In the genomic region with DNA sequence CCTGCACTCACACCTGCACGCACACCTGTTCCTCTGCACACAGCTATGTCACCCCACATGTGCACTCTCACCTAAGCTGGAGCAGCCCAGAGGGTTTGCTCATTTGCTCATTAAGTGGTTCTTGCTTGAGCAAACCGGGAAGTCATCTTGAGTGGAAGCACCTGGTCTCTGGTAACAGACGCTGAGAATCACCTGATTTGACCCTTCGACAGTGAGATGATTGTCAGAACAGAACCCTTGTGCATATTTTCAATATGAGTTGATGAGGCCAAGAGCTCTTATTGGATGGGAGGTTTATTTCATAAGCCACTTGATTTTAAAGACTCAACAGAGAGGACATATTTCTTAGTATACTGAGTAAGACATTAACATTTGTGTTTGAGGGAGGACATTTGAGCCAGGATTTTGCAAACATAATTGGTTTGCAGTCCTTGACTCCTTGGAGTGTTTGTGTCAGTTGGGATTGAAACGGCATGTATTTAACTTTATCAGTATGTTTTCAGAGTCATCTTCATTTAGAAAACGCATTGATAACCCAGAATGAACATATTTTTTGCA, we compare ENCODE assay signal across 11 cellular contexts. TPM values are rescaled to one million over a fixed set of nuclear protein-coding genes. Genes with fewer than 3 reads are reported as not detected.
DNase-seq lines count a peak whose midpoint lies in the region; ATAC-seq and TF ChIP-seq lines count a peak whose summit lies in the region.
"Had no signal": no experiment of that assay in that cellular context is flagged by ENCODE, and none has a peak within 500 bp of the region (broad histone marks: within the 10 kb centered on the region; RNA-seq: fewer than 3 reads in every experiment).

No MANE protein-coding gene starts in this region.

- intact Hi-C loops in right lobe of liver (cut with DNase I): no loop called here

- no peaks in the 10 kb centered on the region for H3K27me3 ChIP-seq in BLaER1 treated with 17β-estradiol and CSF1 and Interleukin-3, amounts not matched to agents 10 nM and 100 nM
- no peaks in the 10 kb centered on the region for H3K27me3 ChIP-seq in right lobe of liver

- ATAC-seq in right lobe of liver (no peak), GM19397 (IDR thresholded peaks at IDR 0.05; ENCODE audit: unreplicated experiment) (no peak)

- TF ChIP-seq CTCF in right lobe of liver (IDR thresholded peaks at IDR 0.05): no peak

- WGBS in right lobe of liver (ENCODE audit: insufficient coverage, low coverage, low lambda C conversion rate, missing lambda C conversion rate): 65% methylated on average over 6 of the region's 6 CpGs

- no peak overlapping the region for H3K27ac ChIP-seq in BLaER1 treated with 17β-estradiol and CSF1 and Interleukin-3, amounts not matched to agents 10 nM and 100 nM
- H3K27ac ChIP-seq in right lobe of liver (no peak overlapping the region), caudate nucleus (ENCODE audit: low read depth, low read length) (no peak overlapping the region)
- H3K27ac ChIP-seq: skin epidermis had no signal

- TF ChIP-seq POLR2A in right lobe of liver (IDR thresholded peaks at IDR 0.05): no peak

- H3K9me3 ChIP-seq in BLaER1 treated with 17β-estradiol and CSF1 and Interleukin-3, amounts not matched to agents 10 nM and 100 nM (replicated peaks in 1 of 11): no peaks in the 10 kb centered on the region
- H3K9me3 ChIP-seq in right lobe of liver: no peaks in the 10 kb centered on the region

- no peak overlapping the region for H3K4me3 ChIP-seq in BLaER1 treated with 17β-estradiol and CSF1 and Interleukin-3, amounts not matched to agents 10 nM and 100 nM
- H3K4me3 ChIP-seq in right lobe of liver: no peak overlapping the region
- H3K4me3 ChIP-seq: skin epidermis had no signal

- H4K20me1 ChIP-seq in BLaER1 treated with 17β-estradiol and CSF1 and Interleukin-3, amounts not matched to agents 10 nM and 100 nM: peaks cover 0 to 9% (median 0%) of the 10 kb centered on the region in 11 experiments; a peak in 3 of 22 replicates

- DNase-seq in LHCN-M2 (ENCODE audit: low read depth): peak; percentile 8
- DNase-seq in NCI-H774 (lab: John Stamatoyannopoulos, UW): peak; percentile 99
- peak in 2 of 3 donors; percentile 5 to 14 for DNase-seq in right lobe of liver
- no peak for DNase-seq in hepatic stellate cell (ENCODE audit: low spot score)
- no peak for DNase-seq in germinal center (ENCODE audit: low spot score)
- no peak for DNase-seq in caudate nucleus (lab: John Stamatoyannopoulos, UW)
- DNase-seq: NCI-H1048; stimulated activated CD8-positive, alpha-beta memory T cell treated with anti-CD3 and anti-CD28 coated beads, Interleukin-4, amount 100 ng/mL, for 48 hours had no signal

- no peaks in the 10 kb centered on the region for H3K36me3 ChIP-seq in BLaER1 treated with 17β-estradiol and CSF1 and Interleukin-3, amounts not matched to agents 10 nM and 100 nM
- H3K36me3 ChIP-seq in right lobe of liver: no peaks in the 10 kb centered on the region

- H3K9ac ChIP-seq in BLaER1 treated with 17β-estradiol and CSF1 and Interleukin-3, amounts not matched to agents 10 nM and 100 nM: no peak overlapping the region

- peak overlapping the region in 7 of 11 experiments; percentile 2 to 39 (median 26); a peak in 6 of 22 replicates for H3K4me2 ChIP-seq in BLaER1 treated with 17β-estradiol and CSF1 and Interleukin-3, amounts not matched to agents 10 nM and 100 nM

- H3K4me1 ChIP-seq in BLaER1 treated with 17β-estradiol and CSF1 and Interleukin-3, amounts not matched to agents 10 nM and 100 nM: peaks cover 0 to 16% (median 9%) of the 10 kb centered on the region in 10 experiments; a peak in 17 of 20 replicates
- H3K4me1 ChIP-seq in right lobe of liver: no peaks in the 10 kb centered on the region

RNA-seq across cellular contexts. Expression of a gene that starts 22.1 kb away (rescaled TPM):
- total RNA-seq in LHCN-M2 (2014; rRNA removed) (24.8 and 30.8 TPM in 2 replicates), right lobe of liver (10 to 100 TPM in 3 of 6 experiments, 1 to 10 TPM in 3; 6.9 to 38.6 (median 13.1) TPM)
- 6.3 TPM for polyA plus RNA-seq in LHCN-M2 (2012)

Comparison
In these comparisons a context has a peak if more than half of its experiments do, and no peak if none do; other contexts are left out.
1. DNase-seq: peak in LHCN-M2 (single experiment), NCI-H774 (single experiment) and right lobe of liver (2 of 3); none in hepatic stellate cell (single experiment), germinal center (single experiment) and caudate nucleus (0 of 61).